ENCODE assay signal across 1 cellular context in the genomic region with DNA sequence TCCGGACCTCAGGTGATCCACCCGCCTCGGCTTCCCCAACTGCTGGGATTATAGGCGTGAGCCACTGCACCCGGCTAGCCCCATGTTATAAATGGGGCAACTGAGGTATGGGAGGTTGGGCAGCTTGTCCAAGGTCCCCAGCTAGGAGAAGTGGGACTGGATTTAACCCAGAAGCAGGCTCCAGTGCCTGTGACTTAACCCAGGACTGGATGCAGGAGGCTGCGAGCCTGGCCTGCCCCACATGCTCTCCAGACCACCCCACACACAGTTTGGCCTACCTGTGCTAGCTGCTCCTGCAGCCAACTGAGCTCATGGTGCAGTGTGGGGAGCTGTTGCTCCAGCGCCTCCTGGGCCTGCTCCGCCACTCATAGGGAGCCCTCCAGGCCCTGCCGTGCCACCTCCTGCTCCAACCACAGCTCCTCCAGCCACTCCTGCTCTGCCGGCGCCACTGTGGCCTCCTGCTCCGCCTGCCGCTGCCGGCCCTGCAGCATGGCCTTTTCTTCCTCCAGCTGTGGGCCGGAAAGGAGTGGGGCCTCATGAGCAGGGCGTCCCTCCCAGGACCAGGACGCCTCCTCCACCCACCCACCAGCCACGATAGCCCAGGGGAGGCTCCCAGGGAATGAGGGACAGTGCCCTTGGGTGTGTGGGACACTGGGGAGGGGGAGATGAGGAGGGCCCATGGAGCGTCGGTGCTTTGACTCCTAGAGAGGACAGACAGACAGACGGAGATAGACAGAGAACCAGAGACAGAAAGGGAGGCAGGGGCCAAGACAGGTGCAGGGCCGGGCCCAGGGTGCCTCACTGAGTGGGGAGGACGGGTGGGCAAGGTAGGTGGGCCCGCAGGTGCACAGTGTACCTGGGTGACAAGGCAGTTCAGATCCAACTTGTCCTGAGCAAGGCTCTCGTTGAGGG.
TF ChIP-seq lines count a peak whose summit lies in the region.

No MANE protein-coding gene starts in this region.

TF ChIP-seq in K562, 482 proteins besides CTCF, POLR2A, EP300 and RAD21 (continues in another document):
- TF ChIP-seq ERF (CRISPR knock-in tag; IDR thresholded peaks at IDR 0.05): no peak
- no peak for TF ChIP-seq GABPB2 (CRISPR knock-in tag; conservative IDR thresholded peaks at IDR 0.05)
- no peak for TF ChIP-seq HDAC3 (IDR thresholded peaks at IDR 0.05; ENCODE audit: borderline replicate concordance, partially characterized antibody)
- peak; percentile 67 for TF ChIP-seq CEBPG (CRISPR knock-in tag; IDR thresholded peaks at IDR 0.05)
- TF ChIP-seq CEBPG (tag; conservative IDR thresholded peaks at IDR 0.05 in 1 of 2, IDR thresholded peaks at IDR 0.05 in 1 of 2): no peak
- TF ChIP-seq, protein P1, sequence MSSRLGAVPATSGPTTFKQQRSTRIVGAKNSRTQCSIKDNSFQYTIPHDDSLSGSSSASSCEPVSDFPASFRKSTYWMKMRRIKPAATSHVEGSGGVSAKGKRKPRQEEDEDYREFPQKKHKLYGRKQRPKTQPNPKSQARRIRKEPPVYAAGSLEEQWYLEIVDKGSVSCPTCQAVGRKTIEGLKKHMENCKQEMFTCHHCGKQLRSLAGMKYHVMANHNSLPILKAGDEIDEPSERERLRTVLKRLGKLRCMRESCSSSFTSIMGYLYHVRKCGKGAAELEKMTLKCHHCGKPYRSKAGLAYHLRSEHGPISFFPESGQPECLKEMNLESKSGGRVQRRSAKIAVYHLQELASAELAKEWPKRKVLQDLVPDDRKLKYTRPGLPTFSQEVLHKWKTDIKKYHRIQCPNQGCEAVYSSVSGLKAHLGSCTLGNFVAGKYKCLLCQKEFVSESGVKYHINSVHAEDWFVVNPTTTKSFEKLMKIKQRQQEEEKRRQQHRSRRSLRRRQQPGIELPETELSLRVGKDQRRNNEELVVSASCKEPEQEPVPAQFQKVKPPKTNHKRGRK (tag; IDR thresholded peaks at IDR 0.05): no peak
- TF ChIP-seq KLF6 (CRISPR knock-in tag; IDR thresholded peaks at IDR 0.05; ENCODE audit: borderline replicate concordance): no peak
- TF ChIP-seq, protein P2, sequence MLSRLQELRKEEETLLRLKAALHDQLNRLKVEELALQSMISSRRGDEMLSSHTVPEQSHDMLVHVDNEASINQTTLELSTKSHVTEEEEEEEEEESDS (CRISPR knock-in tag; IDR thresholded peaks at IDR 0.05): no peak
- no peak for TF ChIP-seq SPI1 (IDR thresholded peaks at IDR 0.05; ENCODE audit: borderline replicate concordance, low read depth, low read length)
- TF ChIP-seq ZNF263 (CRISPR knock-in tag; IDR thresholded peaks at IDR 0.05; ENCODE audit: borderline replicate concordance): no peak
- TF ChIP-seq PHB2 (IDR thresholded peaks at IDR 0.05; ENCODE audit: low read depth): no peak
- no peak for TF ChIP-seq SIX5 (IDR thresholded peaks at IDR 0.05; ENCODE audit: borderline replicate concordance in 1 of 2, insufficient read depth in 1 of 2, low read depth in 1 of 2, low read length in 2 of 2)
- TF ChIP-seq ZNF184 (CRISPR knock-in tag; IDR thresholded peaks at IDR 0.05): 0 out of 2 replicates have a peak, but pooled peaks have one; percentile 40
- TF ChIP-seq SETDB1 (IDR thresholded peaks at IDR 0.05; ENCODE audit: low read length): peak; percentile 75
- no peak for TF ChIP-seq NUFIP1 (IDR thresholded peaks at IDR 0.05; ENCODE audit: partially characterized antibody)
- TF ChIP-seq BCL6 (CRISPR knock-in tag; IDR thresholded peaks at IDR 0.05): no peak
- TF ChIP-seq, protein P3, sequence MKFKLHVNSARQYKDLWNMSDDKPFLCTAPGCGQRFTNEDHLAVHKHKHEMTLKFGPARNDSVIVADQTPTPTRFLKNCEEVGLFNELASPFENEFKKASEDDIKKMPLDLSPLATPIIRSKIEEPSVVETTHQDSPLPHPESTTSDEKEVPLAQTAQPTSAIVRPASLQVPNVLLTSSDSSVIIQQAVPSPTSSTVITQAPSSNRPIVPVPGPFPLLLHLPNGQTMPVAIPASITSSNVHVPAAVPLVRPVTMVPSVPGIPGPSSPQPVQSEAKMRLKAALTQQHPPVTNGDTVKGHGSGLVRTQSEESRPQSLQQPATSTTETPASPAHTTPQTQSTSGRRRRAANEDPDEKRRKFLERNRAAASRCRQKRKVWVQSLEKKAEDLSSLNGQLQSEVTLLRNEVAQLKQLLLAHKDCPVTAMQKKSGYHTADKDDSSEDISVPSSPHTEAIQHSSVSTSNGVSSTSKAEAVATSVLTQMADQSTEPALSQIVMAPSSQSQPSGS (CRISPR knock-in tag; IDR thresholded peaks at IDR 0.05): 0 out of 2 replicates have a peak, but pooled peaks have one; percentile 2
- no peak for TF ChIP-seq RBM17 (IDR thresholded peaks at IDR 0.05; ENCODE audit: borderline replicate concordance, low read depth, low read length)
- no peak for TF ChIP-seq NFRKB (IDR thresholded peaks at IDR 0.05; ENCODE audit: low read depth)
- TF ChIP-seq STAT5A (IDR thresholded peaks at IDR 0.05; ENCODE audit: borderline replicate concordance, low read length): no peak
- TF ChIP-seq NR4A1 (CRISPR knock-in tag; IDR thresholded peaks at IDR 0.05): no peak
- TF ChIP-seq NR4A1 (tag; IDR thresholded peaks at IDR 0.05): no peak
- no peak for TF ChIP-seq ZNF551 (CRISPR knock-in tag; IDR thresholded peaks at IDR 0.05)
- TF ChIP-seq SAFB (IDR thresholded peaks at IDR 0.05; ENCODE audit: borderline replicate concordance, low read depth, low read length): no peak
- TF ChIP-seq, protein P4, sequence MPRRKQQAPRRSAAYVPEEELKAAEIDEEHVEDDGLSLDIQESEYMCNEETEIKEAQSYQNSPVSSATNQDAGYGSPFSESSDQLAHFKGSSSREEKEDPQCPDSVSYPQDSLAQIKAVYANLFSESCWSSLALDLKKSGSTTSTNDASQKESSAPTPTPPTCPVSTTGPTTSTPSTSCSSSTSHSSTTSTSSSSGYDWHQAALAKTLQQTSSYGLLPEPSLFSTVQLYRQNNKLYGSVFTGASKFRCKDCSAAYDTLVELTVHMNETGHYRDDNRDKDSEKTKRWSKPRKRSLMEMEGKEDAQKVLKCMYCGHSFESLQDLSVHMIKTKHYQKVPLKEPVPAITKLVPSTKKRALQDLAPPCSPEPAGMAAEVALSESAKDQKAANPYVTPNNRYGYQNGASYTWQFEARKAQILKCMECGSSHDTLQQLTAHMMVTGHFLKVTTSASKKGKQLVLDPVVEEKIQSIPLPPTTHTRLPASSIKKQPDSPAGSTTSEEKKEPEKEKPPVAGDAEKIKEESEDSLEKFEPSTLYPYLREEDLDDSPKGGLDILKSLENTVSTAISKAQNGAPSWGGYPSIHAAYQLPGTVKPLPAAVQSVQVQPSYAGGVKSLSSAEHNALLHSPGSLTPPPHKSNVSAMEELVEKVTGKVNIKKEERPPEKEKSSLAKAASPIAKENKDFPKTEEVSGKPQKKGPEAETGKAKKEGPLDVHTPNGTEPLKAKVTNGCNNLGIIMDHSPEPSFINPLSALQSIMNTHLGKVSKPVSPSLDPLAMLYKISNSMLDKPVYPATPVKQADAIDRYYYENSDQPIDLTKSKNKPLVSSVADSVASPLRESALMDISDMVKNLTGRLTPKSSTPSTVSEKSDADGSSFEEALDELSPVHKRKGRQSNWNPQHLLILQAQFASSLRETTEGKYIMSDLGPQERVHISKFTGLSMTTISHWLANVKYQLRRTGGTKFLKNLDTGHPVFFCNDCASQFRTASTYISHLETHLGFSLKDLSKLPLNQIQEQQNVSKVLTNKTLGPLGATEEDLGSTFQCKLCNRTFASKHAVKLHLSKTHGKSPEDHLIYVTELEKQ (CRISPR knock-in tag; IDR thresholded peaks at IDR 0.05): no peak
- TF ChIP-seq RBM39 (optimal IDR thresholded peaks at IDR 0.05; ENCODE audit: low read depth, low read length): no peak
- no peak for TF ChIP-seq TAF15 (IDR thresholded peaks at IDR 0.05; ENCODE audit: low read depth, low read length)
- TF ChIP-seq STAT5B (CRISPR knock-in tag; IDR thresholded peaks at IDR 0.05): no peak
- TF ChIP-seq FIP1L1 (IDR thresholded peaks at IDR 0.05; ENCODE audit: low read depth, low read length, poor library complexity, severe bottlenecking): peak; percentile 75
- TF ChIP-seq, protein P5, sequence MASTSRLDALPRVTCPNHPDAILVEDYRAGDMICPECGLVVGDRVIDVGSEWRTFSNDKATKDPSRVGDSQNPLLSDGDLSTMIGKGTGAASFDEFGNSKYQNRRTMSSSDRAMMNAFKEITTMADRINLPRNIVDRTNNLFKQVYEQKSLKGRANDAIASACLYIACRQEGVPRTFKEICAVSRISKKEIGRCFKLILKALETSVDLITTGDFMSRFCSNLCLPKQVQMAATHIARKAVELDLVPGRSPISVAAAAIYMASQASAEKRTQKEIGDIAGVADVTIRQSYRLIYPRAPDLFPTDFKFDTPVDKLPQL (IDR thresholded peaks at IDR 0.05; ENCODE audit: extremely low read depth, insufficient read length): no peak
- no peak for TF ChIP-seq ZNF212 (CRISPR knock-in tag; IDR thresholded peaks at IDR 0.05)
- no peak for TF ChIP-seq ZNF3 (CRISPR knock-in tag; IDR thresholded peaks at IDR 0.05)
- TF ChIP-seq CHD1 (IDR thresholded peaks at IDR 0.05; ENCODE audit: low read length): no peak
- TF ChIP-seq, protein P6, sequence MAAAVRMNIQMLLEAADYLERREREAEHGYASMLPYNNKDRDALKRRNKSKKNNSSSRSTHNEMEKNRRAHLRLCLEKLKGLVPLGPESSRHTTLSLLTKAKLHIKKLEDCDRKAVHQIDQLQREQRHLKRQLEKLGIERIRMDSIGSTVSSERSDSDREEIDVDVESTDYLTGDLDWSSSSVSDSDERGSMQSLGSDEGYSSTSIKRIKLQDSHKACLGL (CRISPR knock-in tag; IDR thresholded peaks at IDR 0.05; ENCODE audit: borderline replicate concordance, poor library complexity, severe bottlenecking): peak; percentile 1
- TF ChIP-seq LARP7 (IDR thresholded peaks at IDR 0.05): no peak
- no peak for TF ChIP-seq PHF21A (IDR thresholded peaks at IDR 0.05; ENCODE audit: borderline replicate concordance, low read depth)
- TF ChIP-seq ZSCAN29 (IDR thresholded peaks at IDR 0.05): no peak
- TF ChIP-seq TEAD4 (IDR thresholded peaks at IDR 0.05; ENCODE audit: low read length): no peak
- peak; percentile 90 for TF ChIP-seq TEAD4 (CRISPR knock-in tag; IDR thresholded peaks at IDR 0.05; ENCODE audit: borderline replicate concordance)
- no peak for TF ChIP-seq ZNF699 (CRISPR knock-in tag; IDR thresholded peaks at IDR 0.05; ENCODE audit: insufficient replicate concordance)
- peak; percentile 95 for TF ChIP-seq IRF2 (CRISPR knock-in tag; IDR thresholded peaks at IDR 0.05)
- TF ChIP-seq, protein P7, sequence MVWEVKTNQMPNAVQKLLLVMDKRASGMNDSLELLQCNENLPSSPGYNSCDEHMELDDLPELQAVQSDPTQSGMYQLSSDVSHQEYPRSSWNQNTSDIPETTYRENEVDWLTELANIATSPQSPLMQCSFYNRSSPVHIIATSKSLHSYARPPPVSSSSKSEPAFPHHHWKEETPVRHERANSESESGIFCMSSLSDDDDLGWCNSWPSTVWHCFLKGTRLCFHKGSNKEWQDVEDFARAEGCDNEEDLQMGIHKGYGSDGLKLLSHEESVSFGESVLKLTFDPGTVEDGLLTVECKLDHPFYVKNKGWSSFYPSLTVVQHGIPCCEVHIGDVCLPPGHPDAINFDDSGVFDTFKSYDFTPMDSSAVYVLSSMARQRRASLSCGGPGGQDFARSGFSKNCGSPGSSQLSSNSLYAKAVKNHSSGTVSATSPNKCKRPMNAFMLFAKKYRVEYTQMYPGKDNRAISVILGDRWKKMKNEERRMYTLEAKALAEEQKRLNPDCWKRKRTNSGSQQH (CRISPR knock-in tag; IDR thresholded peaks at IDR 0.05): no peak
- no peak for TF ChIP-seq ZNF778 (CRISPR knock-in tag; IDR thresholded peaks at IDR 0.05)
- TF ChIP-seq, protein P8, sequence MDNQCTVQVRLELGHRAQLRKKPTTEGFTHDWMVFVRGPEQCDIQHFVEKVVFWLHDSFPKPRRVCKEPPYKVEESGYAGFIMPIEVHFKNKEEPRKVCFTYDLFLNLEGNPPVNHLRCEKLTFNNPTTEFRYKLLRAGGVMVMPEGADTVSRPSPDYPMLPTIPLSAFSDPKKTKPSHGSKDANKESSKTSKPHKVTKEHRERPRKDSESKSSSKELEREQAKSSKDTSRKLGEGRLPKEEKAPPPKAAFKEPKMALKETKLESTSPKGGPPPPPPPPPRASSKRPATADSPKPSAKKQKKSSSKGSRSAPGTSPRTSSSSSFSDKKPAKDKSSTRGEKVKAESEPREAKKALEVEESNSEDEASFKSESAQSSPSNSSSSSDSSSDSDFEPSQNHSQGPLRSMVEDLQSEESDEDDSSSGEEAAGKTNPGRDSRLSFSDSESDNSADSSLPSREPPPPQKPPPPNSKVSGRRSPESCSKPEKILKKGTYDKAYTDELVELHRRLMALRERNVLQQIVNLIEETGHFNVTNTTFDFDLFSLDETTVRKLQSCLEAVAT (IDR thresholded peaks at IDR 0.05): no peak
- no peak for TF ChIP-seq THRAP3 (IDR thresholded peaks at IDR 0.05; ENCODE audit: borderline replicate concordance)
- TF ChIP-seq POLR2G (IDR thresholded peaks at IDR 0.05; ENCODE audit: low read depth, low read length): peak; percentile 88
- TF ChIP-seq GTF2A2 (tag; IDR thresholded peaks at IDR 0.05): no peak
- peak; percentile 38 for TF ChIP-seq WHSC1 (IDR thresholded peaks at IDR 0.05; ENCODE audit: low read length)
- no peak for TF ChIP-seq RFX5 (IDR thresholded peaks at IDR 0.05; ENCODE audit: low read depth, low read length)
- TF ChIP-seq ZNF175 (CRISPR knock-in tag; IDR thresholded peaks at IDR 0.05; ENCODE audit: low read depth): no peak
